Comparison of ENCODE assay signal across 17 cellular contexts in genomic region chr4:96936886-96937285, GRCh38.
A peak's percentile ranks its signal among the peaks of the same experiment; 100 is the strongest.
DNase-seq lines count a peak whose midpoint lies in the region; ATAC-seq, FAIRE-seq and TF ChIP-seq lines count a peak whose summit lies in the region.
"Had no signal": no experiment of that assay in that cellular context is flagged by ENCODE, and none has a peak within 500 bp of the region (broad histone marks: within the 10 kb centered on the region; RNA-seq: fewer than 3 reads in every experiment).

No MANE protein-coding gene starts in this region.

- POLR2A ChIA-PET in H1 (lab: Charles Lee; ENCODE audit: partially characterized antibody): no interaction called here

- no peak for TF ChIP-seq EP300 in H1 (IDR thresholded peaks at IDR 0.05; ENCODE audit: borderline replicate concordance in 1 of 2, low read depth in 2 of 2, low read length in 2 of 2)

- H3K79me2 ChIP-seq in H1 (ENCODE audit: control insufficient read depth in 1 of 2, insufficient read depth in 2 of 2, low read length in 2 of 2): no peaks in the 10 kb centered on the region

- no peak overlapping the region for H2AK5ac ChIP-seq in H1 (ENCODE audit: low read depth, low read length)

- no peak overlapping the region for H3K9ac ChIP-seq in H1 (replicated peaks in 1 of 4; ENCODE audit: extremely low read depth in 1 of 4, low read depth in 3 of 4, low read length in 3 of 4)

- TF ChIP-seq CTCF in WERI-Rb-1 (IDR thresholded peaks at IDR 0.05; ENCODE audit: low read depth, low read length) (peak; percentile 47; the same call in 1 of the 2 replicates), H1 (IDR thresholded peaks at IDR 0.05; ENCODE audit: control extremely low read depth in 1 of 3, insufficient read depth in 1 of 3, low read depth in 1 of 3, low read length in 3 of 3) (no peak)

- H3K4me2 ChIP-seq in H1 (ENCODE audit: insufficient read depth in 1 of 2, low read depth in 2 of 2, low read length in 2 of 2): no peak overlapping the region

- no peaks in the 10 kb centered on the region for H4K20me1 ChIP-seq in H1 (replicated peaks in 1 of 2; ENCODE audit: control insufficient read depth in 1 of 2, insufficient read depth in 2 of 2, low read length in 2 of 2)

- no peaks in the 10 kb centered on the region for H3K9me3 ChIP-seq in WERI-Rb-1 (ENCODE audit: severe bottlenecking)
- H3K9me3 ChIP-seq in H1 (ENCODE audit: insufficient read depth in 2 of 2, low read depth in 1 of 2, low read length in 1 of 2): no peaks in the 10 kb centered on the region
- H3K9me3 ChIP-seq: BE2C had no signal

- no peaks in the 10 kb centered on the region for H3K79me1 ChIP-seq in H1 (ENCODE audit: low read depth, low read length)

- no peak for TF ChIP-seq RAD21 in H1 (IDR thresholded peaks at IDR 0.05 in 1 of 2, conservative IDR thresholded peaks at IDR 0.05 in 1 of 2; ENCODE audit: low read depth in 2 of 2, low read length in 2 of 2)

- H2BK120ac ChIP-seq in H1 (replicated peaks; ENCODE audit: low read depth, low read length): no peak overlapping the region

- ATAC-seq in GM19452 (IDR thresholded peaks at IDR 0.05; ENCODE audit: unreplicated experiment): no peak
- ATAC-seq in HG03521 (IDR thresholded peaks at IDR 0.05; ENCODE audit: unreplicated experiment): no peak

- H2BK15ac ChIP-seq in H1 (ENCODE audit: low read length): no peak overlapping the region

- no peak for TF ChIP-seq POLR2A in H1 (IDR thresholded peaks at IDR 0.05; ENCODE audit: control extremely low read depth in 1 of 2, low read depth in 2 of 2, low read length in 2 of 2)

- H3K18ac ChIP-seq in H1 (ENCODE audit: extremely low read depth, low read length): no peak overlapping the region

- CTCF ChIA-PET in H1 (lab: Charles Lee; ENCODE audit: partially characterized antibody): interaction anchor here (0.9 to 1.4 kb wide), 2 partner anchors 11 to 786 kb away, joined by 3 to 5 read pairs; no protein-coding TSS in a partner anchor

- WGBS in H1 (ENCODE audit: extremely low coverage in 1 of 2, insufficient coverage in 1 of 2, insufficient read length in 1 of 2, insufficient replicate concordance in 2 of 2, low coverage in 1 of 2, low lambda C conversion rate in 2 of 2, missing lambda C conversion rate in 1 of 2), 2 experiments: 89% methylated on average over 6 of the region's 6 CpGs; no CpG with 5 or more reads in 1 of the 2 experiments

- no peak for FAIRE-seq in H1 (lab: Jason Lieb, UNC)
- FAIRE-seq: H54 had no signal

- no peaks in the 10 kb centered on the region for H3K4me1 ChIP-seq in H1 (replicated peaks in 1 of 4; ENCODE audit: control insufficient read depth in 3 of 4, insufficient read depth in 4 of 4, low read length in 3 of 4)

- H3K4me3 ChIP-seq in WERI-Rb-1 (ENCODE audit: low read depth, low read length) (peak overlapping the region; percentile 17), H1 (ENCODE audit: extremely low read depth in 1 of 4, insufficient read depth in 2 of 4, low read depth in 3 of 4, low read length in 4 of 4) (no peak overlapping the region)

- H3K56ac ChIP-seq in H1 (replicated peaks; ENCODE audit: insufficient read length, low read depth, low read length): no peak overlapping the region

- 0 out of 2 replicates have a peak overlapping the region, but pooled peaks have one; percentile 53 for H2AFZ ChIP-seq in H1 (ENCODE audit: low read length)

- H4K91ac ChIP-seq in H1 (replicated peaks; ENCODE audit: insufficient read length, low read length): no peak overlapping the region

- DNase-seq in DMS 273 (lab: John Stamatoyannopoulos, UW; ENCODE audit: unreplicated experiment) (peak; percentile 76), DMS 273 treated with DMSO at 0.1 percent for 48 hours (lab: John Stamatoyannopoulos, UW) (peak; percentile 12), WERI-Rb-1 (peak; percentile 68), H1 (ENCODE audit: low read depth in 1 of 2, low spot score in 2 of 2) (no peak), HCEC 1CT (no peak)
- DNase-seq: ACHN; BE2C; CD4-positive, CD25-positive, alpha-beta regulatory T cell; CD8-positive, alpha-beta memory T cell; COR-L47; DMS153; DMS79; GF-D8; KG1 had no signal

- H3K4ac ChIP-seq in H1 (replicated peaks; ENCODE audit: insufficient read length, low read depth, low read length): no peak overlapping the region

- H3K23me2 ChIP-seq in H1 (ENCODE audit: low read depth, low read length): no peaks in the 10 kb centered on the region

- H3K14ac ChIP-seq in H1 (ENCODE audit: insufficient read length): no peak overlapping the region

- no peak overlapping the region for H2BK20ac ChIP-seq in H1 (ENCODE audit: low read length)

- H4K5ac ChIP-seq in H1 (ENCODE audit: insufficient read length, low read depth, low read length): no peak overlapping the region

- H3K27me3 ChIP-seq in WERI-Rb-1 (ENCODE audit: insufficient read depth, low read depth, severe bottlenecking) (no peaks in the 10 kb centered on the region), H1 (replicated peaks in 1 of 4; ENCODE audit: control insufficient read depth in 3 of 4, extremely low read depth in 1 of 4, insufficient read depth in 3 of 4, low read length in 3 of 4) (no peaks in the 10 kb centered on the region)
- H3K27me3 ChIP-seq: BE2C had no signal

- no peak overlapping the region for H2BK5ac ChIP-seq in H1 (ENCODE audit: low read depth, low read length)

- H4K8ac ChIP-seq in H1 (ENCODE audit: extremely low read depth, insufficient read depth, low read length): no peak overlapping the region

- no peak overlapping the region for H3K23ac ChIP-seq in H1 (ENCODE audit: insufficient read length)

- H3K36me3 ChIP-seq in WERI-Rb-1 (no peaks in the 10 kb centered on the region), H1 (ENCODE audit: control insufficient read depth in 2 of 4, insufficient read depth in 4 of 4, low read length in 3 of 4) (no peaks in the 10 kb centered on the region)
- H3K36me3 ChIP-seq: BE2C had no signal

- no peak overlapping the region for H2BK12ac ChIP-seq in H1 (ENCODE audit: low read depth, low read length)

- H3K27ac ChIP-seq in WERI-Rb-1 (peak overlapping the region; percentile 71), H1 (ENCODE audit: low read depth, low read length) (no peak overlapping the region)

TF ChIP-seq in H1, 55 proteins besides CTCF, POLR2A, EP300 and RAD21:
- TF ChIP-seq YY1 (IDR thresholded peaks at IDR 0.05; ENCODE audit: low read depth, low read length) (no peak), TCF12 (IDR thresholded peaks at IDR 0.05; ENCODE audit: low read depth, low read length) (no peak)

Comparison
In these comparisons a context has a peak if more than half of its experiments do, and no peak if none do; other contexts are left out.
1. DNase-seq: peak in DMS 273 (single experiment), DMS 273 treated with DMSO at 0.1 percent for 48 hours (single experiment) and WERI-Rb-1 (single experiment); none in H1 (0 of 2) and HCEC 1CT (single experiment).